In genomic region chr4:88820723-88821368, GRCh38 we compare ENCODE assay signal across 10 cellular contexts.
DNase-seq lines count a peak whose midpoint lies in the region; ATAC-seq and TF ChIP-seq lines count a peak whose summit lies in the region.
"Had no signal": no experiment of that assay in that cellular context is flagged by ENCODE, and none has a peak within 500 bp of the region (broad histone marks: within the 10 kb centered on the region; RNA-seq: fewer than 3 reads in every experiment).

No MANE protein-coding gene starts in this region.

- TF ChIP-seq CTCF in SK-N-SH (IDR thresholded peaks at IDR 0.05) = no peak
- TF ChIP-seq CTCF in Peyer's patch (IDR thresholded peaks at IDR 0.05) = no peak
- TF ChIP-seq CTCF in smooth muscle cell (IDR thresholded peaks at IDR 0.05; ENCODE audit: borderline replicate concordance, insufficient read depth, poor library complexity, severe bottlenecking) = no peak

- peaks cover 5 to 9% of the 10 kb centered on the region in 2 donors for H3K4me1 Mint-ChIP-seq in stimulated activated naive B cell treated with anti-CD40 and anti-IgM and Interleukin-4, amounts not matched to agents 10 μg/mL and 1 μg/mL and 100 μg/mL, for 72 hours

- CTCF ChIA-PET in SK-N-SH (lab: Yijun Ruan, JAX) = interaction anchor here (0.7 to 6.4 kb wide), 12 partner anchors 11 to 281 kb away, joined by 3 to 184 read pairs (median 4); no protein-coding TSS in a partner anchor

- no peak for TF ChIP-seq RAD21 in SK-N-SH (IDR thresholded peaks at IDR 0.05; ENCODE audit: low read length)

- POLR2A ChIA-PET in SK-N-SH (lab: Yijun Ruan, JAX) = no interaction called here

- H3K9me3 ChIP-seq in SK-N-SH (no peaks in the 10 kb centered on the region), Peyer's patch (no peaks in the 10 kb centered on the region), right cardiac atrium (ENCODE audit: control insufficient read depth, low read length) (no peaks in the 10 kb centered on the region), smooth muscle cell (replicated peaks; ENCODE audit: low read depth) (no peaks in the 10 kb centered on the region)
- H3K9me3 ChIP-seq: spleen had no signal

- peak overlapping the region; percentile 47; the same call in 1 of the 2 replicates for H3K9ac ChIP-seq in SK-N-SH
- H3K9ac ChIP-seq in smooth muscle cell (ENCODE audit: low read depth) = peak overlapping the region; percentile 97

- no peaks in the 10 kb centered on the region for H3K36me3 Mint-ChIP-seq in stimulated activated naive B cell treated with anti-CD40 and anti-IgM and Interleukin-4, amounts not matched to agents 10 μg/mL and 1 μg/mL and 100 μg/mL, for 72 hours

- no peaks in the 10 kb centered on the region for H3K36me3 ChIP-seq in SK-N-SH (replicated peaks in 1 of 2; ENCODE audit: control insufficient read depth in 1 of 2, insufficient read depth in 2 of 2, low read length in 1 of 2)
- H3K36me3 ChIP-seq in Peyer's patch = no peaks in the 10 kb centered on the region
- H3K36me3 ChIP-seq in smooth muscle cell (ENCODE audit: low read depth) = no peaks in the 10 kb centered on the region
- H3K36me3 ChIP-seq: spleen had no signal

- H3F3A ChIP-seq in SK-N-SH (replicated peaks; ENCODE audit: insufficient read depth) (peaks cover 4% of the 10 kb centered on the region), smooth muscle cell (ENCODE audit: low read depth) (peaks cover 6% of the 10 kb centered on the region)

- H3K4me3 Mint-ChIP-seq in stimulated activated naive B cell treated with anti-CD40 and anti-IgM and Interleukin-4, amounts not matched to agents 10 μg/mL and 1 μg/mL and 100 μg/mL, for 72 hours = no peak overlapping the region
- H3K4me3 Mint-ChIP-seq: B cell had no signal

- TF ChIP-seq POLR2A in Peyer's patch (IDR thresholded peaks at IDR 0.05) = no peak

- DNase-seq in SK-N-SH = no peak
- no peak for DNase-seq in Peyer's patch
- DNase-seq in right cardiac atrium = no peak
- no peak for DNase-seq in smooth muscle cell (lab: John Stamatoyannopoulos, UW; ENCODE audit: unreplicated experiment)
- DNase-seq in NCI-H2196 treated with DMSO at 0.1 percent for 48 hours (lab: John Stamatoyannopoulos, UW; ENCODE audit: unreplicated experiment) = no peak
- DNase-seq in stimulated activated naive B cell treated with anti-CD40 and anti-IgM and Interleukin-4, amounts not matched to agents 10 μg/mL and 1 μg/mL and 100 μg/mL, for 72 hours = no peak
- DNase-seq: spleen had no signal

- ATAC-seq in SK-N-SH treated with all-trans-retinoic acid at 6 μM for 48 hours (no peak), right cardiac atrium (no peak), HG03460 (IDR thresholded peaks at IDR 0.05; ENCODE audit: unreplicated experiment) (no peak)
- no peak for ATAC-seq in stimulated activated naive B cell treated with anti-CD40 and anti-IgM and Interleukin-4, amounts not matched to agents 10 μg/mL and 1 μg/mL and 100 μg/mL, for 72 hours (replicated peaks)

- H3K27ac ChIP-seq in SK-N-SH (ENCODE audit: low read depth in 2 of 2, low read length in 1 of 2) (peak overlapping the region; percentile 76 to 87), Peyer's patch (peak overlapping the region in 3 of 4 donors; percentile 18 to 90 (median 73)), right cardiac atrium (ENCODE audit: low read length) (no peak overlapping the region), smooth muscle cell (ENCODE audit: low read depth) (peak overlapping the region; percentile 0)

- H2AFZ ChIP-seq in SK-N-SH (ENCODE audit: low read depth) (peak overlapping the region; percentile 77), smooth muscle cell (ENCODE audit: low read depth) (no peak overlapping the region)

- no peaks in the 10 kb centered on the region for H3K27me3 Mint-ChIP-seq in stimulated activated naive B cell treated with anti-CD40 and anti-IgM and Interleukin-4, amounts not matched to agents 10 μg/mL and 1 μg/mL and 100 μg/mL, for 72 hours
- H3K27me3 Mint-ChIP-seq: B cell had no signal

- no peaks in the 10 kb centered on the region for H4K20me1 ChIP-seq in SK-N-SH (ENCODE audit: insufficient read depth)
- H4K20me1 ChIP-seq in smooth muscle cell (ENCODE audit: low read depth) = peaks cover 44% of the 10 kb centered on the region

- H3K27ac Mint-ChIP-seq in stimulated activated naive B cell treated with anti-CD40 and anti-IgM and Interleukin-4, amounts not matched to agents 10 μg/mL and 1 μg/mL and 100 μg/mL, for 72 hours = no peak overlapping the region
- H3K27ac Mint-ChIP-seq: B cell had no signal

- H3K9me2 ChIP-seq in SK-N-SH = no peaks in the 10 kb centered on the region

- H3K79me2 ChIP-seq in SK-N-SH (ENCODE audit: insufficient read depth) (no peaks in the 10 kb centered on the region), smooth muscle cell (ENCODE audit: low read depth) (peaks cover 63% of the 10 kb centered on the region)

- intact Hi-C loops in right cardiac atrium (cut with DNase I) = no loop called here

- H3K4me3 ChIP-seq in SK-N-SH (ENCODE audit: low read depth in 2 of 2, low read length in 1 of 2) (peak overlapping the region; percentile 36 to 57), Peyer's patch (peak overlapping the region in 3 of 4 donors; percentile 5 to 67 (median 63)), right cardiac atrium (ENCODE audit: low read length) (peak overlapping the region; percentile 80), smooth muscle cell (peak overlapping the region; percentile 63)

- WGBS in SK-N-SH (ENCODE audit: low lambda C conversion rate) = 52% methylated on average over 10 of the region's 10 CpGs
- 78% methylated on average over 10 of the region's 10 CpGs for WGBS in right cardiac atrium
- 83% methylated on average over 10 of the region's 10 CpGs for WGBS in smooth muscle cell (ENCODE audit: low lambda C conversion rate)

- H3K4me1 ChIP-seq in SK-N-SH (ENCODE audit: control insufficient read depth in 1 of 2, insufficient read depth in 2 of 2, low read depth in 1 of 2, low read length in 1 of 2) (peaks cover 0 to 9% of the 10 kb centered on the region in 2 experiments; a peak in 2 of 4 replicates), Peyer's patch (peaks cover 0 to 25% (median 0%) of the 10 kb centered on the region in 4 donors), right cardiac atrium (ENCODE audit: control insufficient read depth, insufficient read depth, low read length) (peaks cover 6% of the 10 kb centered on the region), smooth muscle cell (ENCODE audit: low read depth) (peaks cover 13% of the 10 kb centered on the region)

- peak overlapping the region; percentile 76 for H3K4me2 ChIP-seq in SK-N-SH
- H3K4me2 ChIP-seq in smooth muscle cell = peak overlapping the region; percentile 88

- TF ChIP-seq EP300 in SK-N-SH (IDR thresholded peaks at IDR 0.05; ENCODE audit: borderline replicate concordance in 1 of 2, low read depth in 1 of 2, low read length in 1 of 2) = no peak

- H3K9me3 Mint-ChIP-seq in stimulated activated naive B cell treated with anti-CD40 and anti-IgM and Interleukin-4, amounts not matched to agents 10 μg/mL and 1 μg/mL and 100 μg/mL, for 72 hours = no peaks in the 10 kb centered on the region

- H3K27me3 ChIP-seq in SK-N-SH (ENCODE audit: insufficient read depth) (no peaks in the 10 kb centered on the region), Peyer's patch (no peaks in the 10 kb centered on the region), right cardiac atrium (ENCODE audit: control insufficient read depth, insufficient read depth) (no peaks in the 10 kb centered on the region), smooth muscle cell (ENCODE audit: low read depth) (no peaks in the 10 kb centered on the region)
- H3K27me3 ChIP-seq: spleen had no signal

TF ChIP-seq in SK-N-SH, 30 proteins besides CTCF, POLR2A, EP300 and RAD21:
- TF ChIP-seq NFIC (IDR thresholded peaks at IDR 0.05; ENCODE audit: borderline replicate concordance) = no peak
- no peak for TF ChIP-seq MXI1 (IDR thresholded peaks at IDR 0.05; ENCODE audit: low read depth, low read length)
- TF ChIP-seq IRF3 (IDR thresholded peaks at IDR 0.05; ENCODE audit: low read depth, low read length) = no peak

TF ChIP-seq in SK-N-SH treated with all-trans-retinoic acid at 6 μM for 48 hours, 23 proteins besides CTCF, POLR2A, EP300 and RAD21:
- TF ChIP-seq ZNF565 (CRISPR knock-in tag; conservative IDR thresholded peaks at IDR 0.05; ENCODE audit: low read depth) (no peak), PPARA (CRISPR knock-in tag; IDR thresholded peaks at IDR 0.05; ENCODE audit: borderline replicate concordance) (no peak), BACH2 (CRISPR knock-in tag; IDR thresholded peaks at IDR 0.05; ENCODE audit: borderline replicate concordance) (no peak), TCF4 (CRISPR knock-in tag; IDR thresholded peaks at IDR 0.05; ENCODE audit: borderline replicate concordance) (no peak), RARB (CRISPR knock-in tag; IDR thresholded peaks at IDR 0.05) (no peak), ESRRG (CRISPR knock-in tag; IDR thresholded peaks at IDR 0.05) (no peak), CREB5 (CRISPR knock-in tag; IDR thresholded peaks at IDR 0.05; ENCODE audit: low read depth) (no peak), CSRNP3 (CRISPR knock-in tag; IDR thresholded peaks at IDR 0.05) (no peak)
